ENCODE assay signal across 5 cellular contexts in the genomic region with DNA sequence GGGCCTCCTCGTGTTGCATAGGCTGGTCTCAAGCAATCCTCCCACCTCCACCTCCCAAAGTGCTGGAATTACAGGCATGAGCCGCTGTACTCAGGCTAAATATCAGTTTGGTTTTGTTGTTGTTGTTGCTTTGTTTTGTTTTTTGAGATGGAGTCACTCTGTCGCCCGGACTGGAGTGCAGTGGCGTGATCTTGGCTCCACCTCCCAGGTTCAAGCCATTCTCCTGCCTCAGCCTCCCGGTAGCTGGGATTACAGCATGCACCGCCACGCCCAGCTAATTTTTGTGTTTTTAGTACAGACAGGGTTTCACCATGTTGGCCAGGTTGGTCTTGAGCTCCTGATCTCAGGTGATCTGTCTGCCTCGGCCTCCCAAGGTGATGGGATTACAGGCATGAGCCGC.
A peak's percentile ranks its signal among the peaks of the same experiment; 100 is the strongest.
DNase-seq lines count a peak whose midpoint lies in the region; ATAC-seq, FAIRE-seq and TF ChIP-seq lines count a peak whose summit lies in the region.
"Not testable (repeated sequence)": the region's sequence is repeated elsewhere in the genome, so short reads cannot be mapped to it uniquely, and the experiment has no call there.

No MANE protein-coding gene starts in this region.

- H2AK5ac ChIP-seq in H1 (ENCODE audit: low read depth, low read length); mesendoderm (ENCODE audit: low read length); trophoblast cell (ENCODE audit: low read length): not testable (repeated sequence)

- peak overlapping the region; percentile 29; the same call in 1 of the 2 replicates for H3K27ac ChIP-seq in Panc1 (ENCODE audit: low read length)
- not testable (repeated sequence) for H3K27ac ChIP-seq in K562 (ENCODE audit: extremely low read depth, low read depth, low read length); H1 (ENCODE audit: low read depth, low read length); mesendoderm (ENCODE audit: low read depth, low read length); trophoblast cell (ENCODE audit: low read depth, low read length)

- in situ Hi-C loops in Panc1 (cut with HindIII; ENCODE audit: low pct_unique_long_range_greater_than_20kb, low sequenced_read_pairs); K562 (cut with MboI): not testable (repeated sequence)

- not testable (repeated sequence) for H3K9ac ChIP-seq in K562 (ENCODE audit: insufficient read depth in 1 of 2, low read depth in 2 of 2, low read length in 2 of 2); H1 (replicated peaks in 1 of 4; ENCODE audit: extremely low read depth in 1 of 4, low read depth in 3 of 4, low read length in 3 of 4); mesendoderm (ENCODE audit: low read length); trophoblast cell (ENCODE audit: low read length)

- not testable (repeated sequence) for TF ChIP-seq CTCF in Panc1 (IDR thresholded peaks at IDR 0.05); K562 (IDR thresholded peaks at IDR 0.05 in 2 of 3, conservative IDR thresholded peaks at IDR 0.05 in 1 of 3; ENCODE audit: insufficient read depth in 2 of 3, low read depth in 1 of 3, low read length in 3 of 3); H1 (IDR thresholded peaks at IDR 0.05; ENCODE audit: control extremely low read depth in 1 of 3, insufficient read depth in 1 of 3, low read depth in 1 of 3, low read length in 3 of 3)

- not testable (repeated sequence) for H3K4ac ChIP-seq in H1 (replicated peaks; ENCODE audit: insufficient read length, low read depth, low read length); mesendoderm (ENCODE audit: low read depth, low read length); trophoblast cell (ENCODE audit: low read depth, low read length)

- H3K36me3 ChIP-seq in Panc1 (ENCODE audit: control insufficient read depth, insufficient read depth, low read length); K562 (ENCODE audit: control insufficient read depth, insufficient read depth, low read length); H1 (ENCODE audit: control insufficient read depth in 2 of 4, insufficient read depth in 4 of 4, low read length in 3 of 4); mesendoderm (ENCODE audit: control insufficient read depth, insufficient read depth, low read length); trophoblast cell (ENCODE audit: control insufficient read depth in 1 of 2, insufficient read depth in 2 of 2, low read length in 2 of 2): not testable (repeated sequence)

- not testable (repeated sequence) for TF ChIP-seq RAD21 in K562 (CRISPR knock-in tag; conservative IDR thresholded peaks at IDR 0.05 in 1 of 2, IDR thresholded peaks at IDR 0.05 in 1 of 2); H1 (IDR thresholded peaks at IDR 0.05 in 1 of 2, conservative IDR thresholded peaks at IDR 0.05 in 1 of 2; ENCODE audit: low read depth in 2 of 2, low read length in 2 of 2)

- not testable (repeated sequence) for H3K79me1 ChIP-seq in H1 (ENCODE audit: low read depth, low read length); mesendoderm (ENCODE audit: low read length)
- H3K79me1 ChIP-seq in trophoblast cell (ENCODE audit: low read length), result peaks cover 22% of the 10 kb centered on the region

- H2BK5ac ChIP-seq in H1 (ENCODE audit: low read depth, low read length); mesendoderm (ENCODE audit: low read length); trophoblast cell (ENCODE audit: low read depth, low read length, poor library complexity): not testable (repeated sequence)

- not testable (repeated sequence) for H3K23ac ChIP-seq in H1 (ENCODE audit: insufficient read length); mesendoderm (ENCODE audit: low read length); trophoblast cell (ENCODE audit: low read length)

- H2AFZ ChIP-seq in K562 (ENCODE audit: low read depth, low read length) (peak overlapping the region; percentile 34), trophoblast cell (ENCODE audit: insufficient read depth, low read length, poor library complexity) (peak overlapping the region; percentile 35)
- not testable (repeated sequence) for H2AFZ ChIP-seq in H1 (ENCODE audit: low read length)

- H3K4me1 ChIP-seq in Panc1 (ENCODE audit: control insufficient read depth, insufficient read depth, low read length); K562 (replicated peaks in 1 of 2; ENCODE audit: control insufficient read depth in 2 of 2, insufficient read depth in 2 of 2, low read length in 2 of 2); H1 (replicated peaks in 1 of 4; ENCODE audit: control insufficient read depth in 3 of 4, insufficient read depth in 4 of 4, low read length in 3 of 4); mesendoderm (ENCODE audit: control insufficient read depth, low read depth, low read length); trophoblast cell (ENCODE audit: control insufficient read depth in 1 of 2, insufficient read depth in 2 of 2, low read length in 2 of 2): not testable (repeated sequence)

- BruUV-seq in Panc1 (replicated peaks; lab: Mats Ljungman, UMichigan); K562 (replicated peaks; lab: Mats Ljungman, UMichigan): not testable (repeated sequence)

- H2BK12ac ChIP-seq in H1 (ENCODE audit: low read depth, low read length), result not testable (repeated sequence)
- peak overlapping the region; percentile 32 for H2BK12ac ChIP-seq in trophoblast cell (ENCODE audit: low read length)

- H4K91ac ChIP-seq in H1 (replicated peaks; ENCODE audit: insufficient read length, low read length); trophoblast cell (ENCODE audit: low read depth, low read length): not testable (repeated sequence)

- 0 out of 2 replicates have a peak overlapping the region, but pooled peaks have one; percentile 32 for H2BK20ac ChIP-seq in H1 (ENCODE audit: low read length)

- CTCF ChIA-PET in Panc1 (lab: Charles Lee); K562 (lab: Yijun Ruan, JAX; ENCODE audit: low intra/inter-chr PET ratio): not testable (repeated sequence)
- CTCF ChIA-PET in H1 (lab: Charles Lee; ENCODE audit: partially characterized antibody), result interaction anchor here (0.8 kb wide), 1 partner anchor 350 kb away, joined by 3 read pairs; no protein-coding TSS in a partner anchor

- H3K27me3 ChIP-seq in Panc1 (ENCODE audit: control insufficient read depth, insufficient read depth, low read length); H1 (replicated peaks in 1 of 4; ENCODE audit: control insufficient read depth in 3 of 4, extremely low read depth in 1 of 4, insufficient read depth in 3 of 4, low read length in 3 of 4); mesendoderm (ENCODE audit: insufficient read depth, low read length, poor library complexity); trophoblast cell (ENCODE audit: insufficient read depth, low read length): not testable (repeated sequence)
- peaks cover 4 to 17% of the 10 kb centered on the region in 2 experiments; a peak in 3 of 5 replicates for H3K27me3 ChIP-seq in K562 (ENCODE audit: control insufficient read depth in 2 of 2, insufficient read depth in 2 of 2, low read length in 2 of 2)

- not testable (repeated sequence) for H3K4me3 ChIP-seq in Panc1 (ENCODE audit: low read depth in 2 of 2, low read length in 2 of 2); K562; H1 (ENCODE audit: extremely low read depth in 1 of 4, insufficient read depth in 2 of 4, low read depth in 3 of 4, low read length in 4 of 4); mesendoderm (ENCODE audit: low read length); trophoblast cell (ENCODE audit: low read depth, low read length)

- TF ChIP-seq POLR2A in K562 (conservative IDR thresholded peaks at IDR 0.05); H1 (IDR thresholded peaks at IDR 0.05; ENCODE audit: control extremely low read depth in 1 of 2, low read depth in 2 of 2, low read length in 2 of 2): not testable (repeated sequence)

- H3K18ac ChIP-seq in H1 (ENCODE audit: extremely low read depth, low read length), result peak overlapping the region; percentile 48; the same call in 1 of the 2 replicates
- not testable (repeated sequence) for H3K18ac ChIP-seq in mesendoderm (ENCODE audit: low read length); trophoblast cell (ENCODE audit: low read length)

- H4K20me1 ChIP-seq in K562 (replicated peaks; ENCODE audit: control insufficient read depth, insufficient read depth, low read length); H1 (replicated peaks in 1 of 2; ENCODE audit: control insufficient read depth in 1 of 2, insufficient read depth in 2 of 2, low read length in 2 of 2): not testable (repeated sequence)

- H4K5ac ChIP-seq in H1 (ENCODE audit: insufficient read length, low read depth, low read length); mesendoderm (ENCODE audit: low read length): not testable (repeated sequence)

- H3K14ac ChIP-seq in H1 (ENCODE audit: insufficient read length); trophoblast cell (ENCODE audit: low read length): not testable (repeated sequence)

- POLR2A ChIA-PET in Panc1 (lab: Charles Lee), result interaction anchor here (0.6 to 0.7 kb wide), 3 partner anchors 34 to 51 kb away, joined by 6 to 8 read pairs (median 8); no protein-coding TSS in a partner anchor
- POLR2A ChIA-PET in K562 (lab: Yijun Ruan, JAX); H1 (lab: Charles Lee; ENCODE audit: partially characterized antibody): not testable (repeated sequence)

- not testable (repeated sequence) for H3K9me1 ChIP-seq in K562 (ENCODE audit: control insufficient read depth, insufficient read depth, low read length)

- DNase-seq in Panc1 (ENCODE audit: low read depth, low spot score); H1 (ENCODE audit: low read depth in 1 of 2, low spot score in 2 of 2); mesendoderm: not testable (repeated sequence)
- DNase-seq in K562 (ENCODE audit: extremely low read depth in 1 of 4, low spot score in 3 of 4), result peak in 1 of 4 experiments; percentile 27
- peak; percentile 56 to 74 for DNase-seq in trophoblast cell

- H4K8ac ChIP-seq in H1 (ENCODE audit: extremely low read depth, insufficient read depth, low read length); mesendoderm (ENCODE audit: low read depth, low read length); trophoblast cell (ENCODE audit: low read depth, low read length): not testable (repeated sequence)

- H3K56ac ChIP-seq in H1 (replicated peaks; ENCODE audit: insufficient read length, low read depth, low read length), result not testable (repeated sequence)
- H3K56ac ChIP-seq in mesendoderm (ENCODE audit: low read length), result peak overlapping the region; percentile 15

- not testable (repeated sequence) for H3K79me2 ChIP-seq in K562 (ENCODE audit: control insufficient read depth, insufficient read depth, low read length); H1 (ENCODE audit: control insufficient read depth in 1 of 2, insufficient read depth in 2 of 2, low read length in 2 of 2); mesendoderm (ENCODE audit: control insufficient read depth, insufficient read depth, low read length); trophoblast cell (ENCODE audit: control insufficient read depth, insufficient read depth, low read length, poor library complexity)

- peak; percentile 53; the same call in 1 of the 2 replicates for ATAC-seq in Panc1
- peak; percentile 70 for ATAC-seq in K562

- not testable (repeated sequence) for FAIRE-seq in K562 (lab: Jason Lieb, UNC); H1 (lab: Jason Lieb, UNC)

- 0 out of 2 replicates have a peak overlapping the region, but pooled peaks have one; percentile 29 for H2BK15ac ChIP-seq in H1 (ENCODE audit: low read length)
- H2BK15ac ChIP-seq in mesendoderm (replicated peaks; ENCODE audit: low read depth), result not testable (repeated sequence)

- 8% methylated on average over 10 of the region's 10 CpGs for WGBS in K562 (ENCODE audit: insufficient coverage, low coverage, missing lambda C conversion rate)
- 82% methylated on average over 10 of the region's 10 CpGs; no CpG with 5 or more reads in 1 of the 2 experiments for WGBS in H1 (ENCODE audit: extremely low coverage in 1 of 2, insufficient coverage in 1 of 2, insufficient read length in 1 of 2, insufficient replicate concordance in 2 of 2, low coverage in 1 of 2, low lambda C conversion rate in 2 of 2, missing lambda C conversion rate in 1 of 2), 2 experiments
- no CpG with 5 or more reads among the region's 10 CpGs for WGBS in mesendoderm (ENCODE audit: extremely low coverage, insufficient coverage, low lambda C conversion rate)
- no CpG with 5 or more reads among the region's 10 CpGs for WGBS in trophoblast cell (ENCODE audit: extremely low coverage, insufficient coverage, insufficient read length)

- not testable (repeated sequence) for H3K23me2 ChIP-seq in H1 (ENCODE audit: low read depth, low read length)

- peak overlapping the region; percentile 14; the same call in 1 of the 2 replicates for H3K4me2 ChIP-seq in K562 (ENCODE audit: insufficient read depth, low read length)
- not testable (repeated sequence) for H3K4me2 ChIP-seq in H1 (ENCODE audit: insufficient read depth in 1 of 2, low read depth in 2 of 2, low read length in 2 of 2); mesendoderm (ENCODE audit: low read length); trophoblast cell (ENCODE audit: low read length)

- not testable (repeated sequence) for H3K9me3 ChIP-seq in Panc1 (ENCODE audit: control insufficient read depth, insufficient read depth, low read depth, low read length); K562 (replicated peaks; ENCODE audit: control insufficient read depth, insufficient read depth, low read depth, low read length); H1 (ENCODE audit: insufficient read depth in 2 of 2, low read depth in 1 of 2, low read length in 1 of 2); trophoblast cell (ENCODE audit: insufficient read depth, low read depth, low read length)

- intact Hi-C loops in Panc1 (cut with micrococcal nuclease; ENCODE audit: unreplicated experiment); K562 (cut with micrococcal nuclease): not testable (repeated sequence)

- H2BK120ac ChIP-seq in H1 (replicated peaks; ENCODE audit: low read depth, low read length); mesendoderm (ENCODE audit: low read depth, low read length); trophoblast cell (ENCODE audit: insufficient read depth, low read length, poor library complexity): not testable (repeated sequence)

- not testable (repeated sequence) for H4K12ac ChIP-seq in trophoblast cell (ENCODE audit: low read depth, low read length)

- TF ChIP-seq EP300 in K562 (IDR thresholded peaks at IDR 0.05; ENCODE audit: low read length); H1 (IDR thresholded peaks at IDR 0.05; ENCODE audit: borderline replicate concordance in 1 of 2, low read depth in 2 of 2, low read length in 2 of 2): not testable (repeated sequence)
